9 cellular contexts compared by ENCODE assay signal in the genomic region with DNA sequence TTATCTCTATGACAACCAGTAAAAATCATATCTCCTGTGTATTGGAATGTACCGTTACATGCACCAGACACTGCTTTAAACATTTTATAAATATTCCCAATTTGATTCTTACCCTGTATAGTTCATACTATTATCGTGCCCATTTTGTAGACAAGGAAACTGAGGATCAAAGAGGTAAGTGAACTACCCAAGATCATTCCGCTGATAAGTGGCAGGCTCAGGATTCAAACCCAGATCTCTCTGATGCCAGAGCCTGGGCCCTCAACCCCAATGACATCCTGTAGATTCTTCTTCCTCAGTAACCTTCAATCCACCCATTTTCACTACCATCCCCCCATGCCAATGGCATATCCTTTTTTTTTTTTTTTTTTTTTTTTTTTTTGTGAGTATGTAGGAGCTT.
"Had no signal": no experiment of that assay in that cellular context is flagged by ENCODE, and none has a peak within 500 bp of the region (broad histone marks: within the 10 kb centered on the region; RNA-seq: fewer than 3 reads in every experiment).

No MANE protein-coding gene starts in this region.

- H3K27ac Mint-ChIP-seq: H9, HFFc6 had no signal

- FAIRE-seq: H54, HTR-8/SVneo had no signal

- H3K4me3 ChIP-seq: GM23248 had no signal

- H3K9ac ChIP-seq: GM23248 had no signal

- H3K9me3 Mint-ChIP-seq: H9, HFFc6 had no signal

- DNase-seq: GM23248, GOT3, H9, HCEC 1CT, HFFc6, IMR-90, KBM-7 had no signal

- H3K4me3 Mint-ChIP-seq: H9, HFFc6 had no signal

- H2AFZ ChIP-seq: GM23248 had no signal

- H3K27ac ChIP-seq: GM23248 had no signal
